Comparison of ENCODE assay signal across 9 cellular contexts in genomic region chr3:123602325-123602724, GRCh38. TPM values are rescaled to one million over a fixed set of nuclear protein-coding genes. Genes with fewer than 3 reads are reported as not detected.
DNase-seq lines count a peak whose midpoint lies in the region; ATAC-seq and TF ChIP-seq lines count a peak whose summit lies in the region.
"Had no signal": no experiment of that assay in that cellular context is flagged by ENCODE, and none has a peak within 500 bp of the region (broad histone marks: within the 10 kb centered on the region; RNA-seq: fewer than 3 reads in every experiment).

No MANE protein-coding gene starts in this region.

- no peak overlapping the region for H3K27ac Mint-ChIP-seq in Calu3 (ENCODE audit: unreplicated experiment)

- H3K79me2 ChIP-seq in osteoblast (ENCODE audit: insufficient read depth, low read length): no peaks in the 10 kb centered on the region

- ATAC-seq in GM18511 (IDR thresholded peaks at IDR 0.05; ENCODE audit: unreplicated experiment): no peak
- no peak for ATAC-seq in GM18498 (IDR thresholded peaks at IDR 0.05; ENCODE audit: unreplicated experiment)

- H3K9me3 Mint-ChIP-seq in Calu3 (ENCODE audit: low read depth, unreplicated experiment): peaks cover 2% of the 10 kb centered on the region

- no peaks in the 10 kb centered on the region for H3K27me3 Mint-ChIP-seq in Calu3 (ENCODE audit: unreplicated experiment)

- peaks cover 33% of the 10 kb centered on the region for H3K4me1 ChIP-seq in osteoblast (ENCODE audit: insufficient read depth, low read length)

- no peak overlapping the region for H2AFZ ChIP-seq in osteoblast (ENCODE audit: low read length)

- H3K27ac ChIP-seq in osteoblast (ENCODE audit: low read depth, low read length): no peak overlapping the region

- CTCF ChIA-PET in Calu3 (lab: Charles Lee): interaction anchor here (1.2 to 1.4 kb wide), 2 partner anchors 16 to 40 kb away, joined by 4 to 5 read pairs; no protein-coding TSS in a partner anchor

- H3K36me3 ChIP-seq in MG63 (peaks cover 3% of the 10 kb centered on the region; the same call in 1 of the 2 replicates), osteoblast (ENCODE audit: insufficient read depth, low read length) (no peaks in the 10 kb centered on the region)

- no peaks in the 10 kb centered on the region for H3K9me3 ChIP-seq in MG63
- no peaks in the 10 kb centered on the region for H3K9me3 ChIP-seq in osteoblast (ENCODE audit: low read depth, low read length)

- no peak for TF ChIP-seq CTCF in Calu3 (IDR thresholded peaks at IDR 0.05; ENCODE audit: unreplicated experiment)
- TF ChIP-seq CTCF in cardiac fibroblast (IDR thresholded peaks at IDR 0.05; ENCODE audit: low read depth, low read length): no peak
- no peak for TF ChIP-seq CTCF in osteoblast (IDR thresholded peaks at IDR 0.05; ENCODE audit: extremely low read depth, low read depth, low read length)

- H4K20me1 ChIP-seq in osteoblast (ENCODE audit: insufficient read depth, low read length): no peaks in the 10 kb centered on the region

- intact Hi-C loops in Calu3 (cut with micrococcal nuclease; ENCODE audit: unreplicated experiment): loop anchor here (1.0 kb wide), 1 partner anchor 16 kb away; no protein-coding TSS in a partner anchor

- no peak overlapping the region for H3K4me3 Mint-ChIP-seq in Calu3 (ENCODE audit: low read depth, unreplicated experiment)

- peaks cover 48% of the 10 kb centered on the region for H3K4me1 Mint-ChIP-seq in Calu3 (ENCODE audit: low read depth, unreplicated experiment)

- no TSS peak for BruUV-seq in Calu3 (replicated peaks; lab: Mats Ljungman, UMichigan)

- peak overlapping the region; percentile 6 for H3K4me2 ChIP-seq in osteoblast (ENCODE audit: insufficient read depth, low read length)

- peaks cover 9% of the 10 kb centered on the region for H3K36me3 Mint-ChIP-seq in Calu3 (ENCODE audit: insufficient read depth, unreplicated experiment)

- DNase-seq in Calu3 (peak; percentile 76), MG63 (peak; percentile 78), cardiac fibroblast (ENCODE audit: low read depth in 2 of 2) (peak; percentile 83 to 90), osteoblast (ENCODE audit: insufficient read length, low spot score, missing footprints) (no peak), DMS79 treated with DMSO at 0.1 percent for 48 hours (lab: John Stamatoyannopoulos, UW) (no peak), HuH-7.5 (ENCODE audit: low spot score) (no peak)
- DNase-seq: NCI-H1417 treated with DMSO at 0.1 percent for 48 hours had no signal

- H3K4me3 ChIP-seq in MG63: no peak overlapping the region
- no peak overlapping the region for H3K4me3 ChIP-seq in cardiac fibroblast (replicated peaks in 1 of 2; ENCODE audit: low read depth in 2 of 2, low read length in 2 of 2)
- H3K4me3 ChIP-seq in osteoblast (ENCODE audit: insufficient read depth, low read length): no peak overlapping the region

- H3K27me3 ChIP-seq in MG63 (no peaks in the 10 kb centered on the region), osteoblast (ENCODE audit: insufficient read depth, low read length) (no peaks in the 10 kb centered on the region)

RNA-seq across cellular contexts. Expression of gene HACD2, which starts 17.5 kb away (rescaled TPM):
- total RNA-seq in Calu3 (2022) (55.4 and 69.0 TPM in 2 replicates), osteoblast (22.7 and 27.5 TPM in 2 replicates)
- total RNA-seq in MG63 (2014; rRNA removed; shearing (Covaris generic); ENCODE audit: low replicate concordance): 17.1 and 26.8 TPM in 2 replicates

Comparison
In these comparisons a context has a peak if more than half of its experiments do, and no peak if none do; other contexts are left out.
1. DNase-seq: peak in Calu3 (single experiment), MG63 (single experiment) and cardiac fibroblast (2 of 2); none in osteoblast (single experiment), DMS79 treated with DMSO at 0.1 percent for 48 hours (single experiment) and HuH-7.5 (single experiment).